23 cellular contexts compared by ENCODE assay signal in genomic region chr9:135409286-135410200, GRCh38.
"Had no signal": no experiment of that assay in that cellular context is flagged by ENCODE, and none has a peak within 500 bp of the region (broad histone marks: within the 10 kb centered on the region; RNA-seq: fewer than 3 reads in every experiment).

No MANE protein-coding gene starts in this region.

- H3K36me3 Mint-ChIP-seq: naive thymus-derived CD8-positive, alpha-beta T cell; neural progenitor cell; stimulated activated effector memory CD8-positive, alpha-beta T cell treated with anti-CD3 and anti-CD28 coated beads, Interleukin-12 subunit alpha, Interleukin-12 subunit beta, amount 100 ng/mL, for 72 hours; type B pancreatic cell had no signal

- H3K4me1 ChIP-seq: colonic mucosa, neural progenitor cell, parathyroid adenoma, psoas muscle, thyroid gland had no signal

- H3K4me1 Mint-ChIP-seq: naive thymus-derived CD8-positive, alpha-beta T cell; neural progenitor cell; stimulated activated effector memory CD8-positive, alpha-beta T cell treated with anti-CD3 and anti-CD28 coated beads, Interleukin-12 subunit alpha, Interleukin-12 subunit beta, amount 100 ng/mL, for 72 hours had no signal

- H3K36me3 ChIP-seq: colonic mucosa, esophagus muscularis mucosa, gastroesophageal sphincter, neural progenitor cell, right lobe of liver, suprapubic skin, thyroid gland had no signal

- H3K27ac Mint-ChIP-seq: neural progenitor cell; stimulated activated effector memory CD8-positive, alpha-beta T cell treated with anti-CD3 and anti-CD28 coated beads, Interleukin-12 subunit alpha, Interleukin-12 subunit beta, amount 100 ng/mL, for 72 hours; type B pancreatic cell had no signal

- H3K27me3 ChIP-seq: colonic mucosa, right lobe of liver, thyroid gland had no signal

- H3K4me3 ChIP-seq: colonic mucosa, esophagus muscularis mucosa, gastroesophageal sphincter, mucosa of descending colon, neural progenitor cell, psoas muscle, right lobe of liver, suprapubic skin, thyroid gland had no signal

- ATAC-seq: gastroesophageal sphincter; mucosa of descending colon; naive thymus-derived CD8-positive, alpha-beta T cell; psoas muscle; right lobe of liver; stimulated activated effector memory CD8-positive, alpha-beta T cell treated with anti-CD3 and anti-CD28 coated beads, Interleukin-12 subunit alpha, Interleukin-12 subunit beta, amount 100 ng/mL, for 72 hours; stimulated activated naive CD8-positive, alpha-beta T cell treated with anti-CD3 and anti-CD28 coated beads, Interleukin-15, Interleukin-2, amounts not matched to agents 100 U/mL and 50 U/mL, for 24 hours had no signal

- H3K9ac ChIP-seq: neural progenitor cell, parathyroid adenoma had no signal

- H3K9me3 Mint-ChIP-seq: stimulated activated effector memory CD8-positive, alpha-beta T cell treated with anti-CD3 and anti-CD28 coated beads, Interleukin-12 subunit alpha, Interleukin-12 subunit beta, amount 100 ng/mL, for 72 hours; type B pancreatic cell had no signal

- H3K9me3 ChIP-seq: colonic mucosa, gastroesophageal sphincter, mucosa of descending colon, right lobe of liver, suprapubic skin, thyroid gland had no signal

- H3K4me3 Mint-ChIP-seq: naive thymus-derived CD8-positive, alpha-beta T cell; neural progenitor cell; stimulated activated effector memory CD8-positive, alpha-beta T cell treated with anti-CD3 and anti-CD28 coated beads, Interleukin-12 subunit alpha, Interleukin-12 subunit beta, amount 100 ng/mL, for 72 hours; type B pancreatic cell had no signal

- DNase-seq: cerebellar nuclear complex; colonic mucosa; dermis blood vessel endothelial cell; effector CD4-positive, alpha-beta T cell; kidney glomerular epithelial cell; mammary epithelial cell; mucosa of descending colon; naive thymus-derived CD8-positive, alpha-beta T cell; occipital lobe; psoas muscle; retina; right lobe of liver; stimulated activated CD4-positive, alpha-beta T cell treated with anti-CD3 and anti-CD28 coated beads, Interleukin-4, amount 100 ng/mL, for 1 hour; stimulated activated CD8-positive, alpha-beta memory T cell treated with anti-CD3 and anti-CD28 coated beads, Interleukin-4, amount 100 ng/mL, for 48 hours; stimulated activated naive CD8-positive, alpha-beta T cell treated with anti-CD3 and anti-CD28 coated beads, Interleukin-15, Interleukin-2, amounts not matched to agents 100 U/mL and 50 U/mL, for 24 hours; thyroid gland had no signal

- H3K27ac ChIP-seq: colonic mucosa, esophagus muscularis mucosa, gastroesophageal sphincter, neural progenitor cell, parathyroid adenoma, psoas muscle, right lobe of liver, suprapubic skin, thyroid gland had no signal
